In genomic region chr9:33157960-33158359, GRCh38 we compare ENCODE assay signal across 10 cellular contexts. TPM values are rescaled to one million over a fixed set of nuclear protein-coding genes. Genes with fewer than 3 reads are reported as not detected.
A peak's percentile ranks its signal among the peaks of the same experiment; 100 is the strongest.
DNase-seq lines count a peak whose midpoint lies in the region; ATAC-seq and TF ChIP-seq lines count a peak whose summit lies in the region.
"Had no signal": no experiment of that assay in that cellular context is flagged by ENCODE, and none has a peak within 500 bp of the region (broad histone marks: within the 10 kb centered on the region; RNA-seq: fewer than 3 reads in every experiment).

No MANE protein-coding gene starts in this region.

- peak overlapping the region; percentile 84 to 100 (median 91) for H3K27ac ChIP-seq in BLaER1 treated with 17β-estradiol and CSF1 and Interleukin-3, amounts not matched to agents 10 nM and 100 nM
- H3K27ac ChIP-seq in OCI-LY7 (ENCODE audit: low read depth, low read length, poor library complexity, severe bottlenecking): peak overlapping the region; percentile 86
- H3K27ac ChIP-seq in epithelial cell of prostate: peak overlapping the region; percentile 98

- BruUV-seq in OCI-LY7 (replicated peaks; lab: Mats Ljungman, UMichigan): no TSS peak

- CTCF ChIA-PET in OCI-LY7 (lab: Charles Lee; ENCODE audit: unreplicated experiment): no interaction called here

- H3K79me2 ChIP-seq in OCI-LY7 (ENCODE audit: insufficient read depth, low read depth, low read length): peaks cover 96% of the 10 kb centered on the region

- no peak overlapping the region for H2AFZ ChIP-seq in OCI-LY7 (ENCODE audit: low read length)

- intact Hi-C loops in OCI-LY7 (cut with micrococcal nuclease; ENCODE audit: unreplicated experiment): loop anchor here (10.0 kb wide), 1 partner anchor 137 kb away; the partner anchor contains the start of gene NFX1

- H3K9ac ChIP-seq in BLaER1 treated with 17β-estradiol and CSF1 and Interleukin-3, amounts not matched to agents 10 nM and 100 nM: peak overlapping the region; percentile 71 to 97 (median 79); a peak in 19 of 22 replicates

- H3K9me2 ChIP-seq in OCI-LY7 (ENCODE audit: insufficient read depth, low read length): no peaks in the 10 kb centered on the region

- ATAC-seq in GM19452 (IDR thresholded peaks at IDR 0.05; ENCODE audit: unreplicated experiment): no peak

- TF ChIP-seq CTCF in OCI-LY7 (conservative IDR thresholded peaks at IDR 0.05; ENCODE audit: low read length) (no peak), osteocyte (IDR thresholded peaks at IDR 0.05) (no peak)

- H3K9me3 ChIP-seq in BLaER1 treated with 17β-estradiol and CSF1 and Interleukin-3, amounts not matched to agents 10 nM and 100 nM (replicated peaks in 1 of 11): peaks cover 0 to 23% (median 0%) of the 10 kb centered on the region in 11 experiments; a peak in 7 of 22 replicates
- no peaks in the 10 kb centered on the region for H3K9me3 ChIP-seq in OCI-LY7 (ENCODE audit: low read length)
- H3K9me3 ChIP-seq: ovary had no signal

- peaks cover 89 to 98% (median 96%) of the 10 kb centered on the region in 10 experiments for H3K4me1 ChIP-seq in BLaER1 treated with 17β-estradiol and CSF1 and Interleukin-3, amounts not matched to agents 10 nM and 100 nM
- H3K4me1 ChIP-seq in OCI-LY7 (ENCODE audit: insufficient read depth, low read length, poor library complexity, severe bottlenecking): peaks cover 83% of the 10 kb centered on the region

- H3K4me3 ChIP-seq in BLaER1 treated with 17β-estradiol and CSF1 and Interleukin-3, amounts not matched to agents 10 nM and 100 nM: peak overlapping the region in 8 of 10 experiments; percentile 24 to 98 (median 44); a peak in 13 of 20 replicates
- H3K4me3 ChIP-seq in OCI-LY7 (ENCODE audit: low read depth, low read length, poor library complexity, severe bottlenecking): peak overlapping the region; percentile 58
- H3K4me3 ChIP-seq: ovary had no signal

- peaks cover 12 to 40% (median 19%) of the 10 kb centered on the region in 11 experiments; a peak in 19 of 22 replicates for H4K20me1 ChIP-seq in BLaER1 treated with 17β-estradiol and CSF1 and Interleukin-3, amounts not matched to agents 10 nM and 100 nM
- H4K20me1 ChIP-seq in OCI-LY7 (ENCODE audit: insufficient read depth, low read length): peaks cover 16% of the 10 kb centered on the region

- POLR2A ChIA-PET in OCI-LY7 (lab: Charles Lee): interaction anchor here (0.7 to 2.3 kb wide), 9 partner anchors 9 to 773 kb away, joined by 3 to 8 read pairs (median 4); partner anchors contain the start of gene B4GALT1

- H3K4me3 Mint-ChIP-seq in osteocyte (ENCODE audit: unreplicated experiment): no peak overlapping the region

- peak overlapping the region; percentile 95 for H3K27ac Mint-ChIP-seq in osteocyte (ENCODE audit: unreplicated experiment)

- H3K4me2 ChIP-seq in BLaER1 treated with 17β-estradiol and CSF1 and Interleukin-3, amounts not matched to agents 10 nM and 100 nM: peak overlapping the region; percentile 89 to 98 (median 96)
- H3K4me2 ChIP-seq in OCI-LY7 (ENCODE audit: low read length): peak overlapping the region; percentile 97

- H3K36me3 ChIP-seq in BLaER1 treated with 17β-estradiol and CSF1 and Interleukin-3, amounts not matched to agents 10 nM and 100 nM: peaks cover 0 to 15% (median 0%) of the 10 kb centered on the region in 11 experiments; a peak in 3 of 22 replicates
- H3K36me3 ChIP-seq in OCI-LY7 (ENCODE audit: insufficient read depth, low read length): no peaks in the 10 kb centered on the region
- H3K36me3 ChIP-seq: ovary had no signal

- H3K9me3 Mint-ChIP-seq in osteocyte (ENCODE audit: unreplicated experiment): peaks cover 7% of the 10 kb centered on the region

- DNase-seq in OCI-LY7 (ENCODE audit: low spot score) (no peak), epithelial cell of prostate (ENCODE audit: low read depth, low spot score) (no peak), osteocyte (ENCODE audit: extremely low spot score, unreplicated experiment) (no peak), DMS114 treated with DMSO at 0.1 percent for 48 hours (lab: John Stamatoyannopoulos, UW; ENCODE audit: unreplicated experiment) (no peak), superior temporal gyrus (ENCODE audit: extremely low spot score) (no peak)
- DNase-seq in activated CD4-positive, CD25-positive, alpha-beta regulatory T cell (lab: John Stamatoyannopoulos, UW): no peak
- DNase-seq: T-helper 9 cell had no signal

- H3K27me3 ChIP-seq in BLaER1 treated with 17β-estradiol and CSF1 and Interleukin-3, amounts not matched to agents 10 nM and 100 nM: no peaks in the 10 kb centered on the region
- H3K27me3 ChIP-seq: ovary had no signal

- no peaks in the 10 kb centered on the region for H3K27me3 Mint-ChIP-seq in osteocyte (ENCODE audit: unreplicated experiment)

- peaks cover 3% of the 10 kb centered on the region for H3K36me3 Mint-ChIP-seq in osteocyte (ENCODE audit: unreplicated experiment)

- H3K4me1 Mint-ChIP-seq in osteocyte (ENCODE audit: unreplicated experiment): peaks cover 55% of the 10 kb centered on the region

RNA-seq across cellular contexts. Expression of gene B4GALT1, which starts 9.2 kb away (rescaled TPM):
- total RNA-seq in OCI-LY7 (2014; rRNA removed; shearing (Covaris generic)): 8.1 and 12.8 TPM in 2 replicates
- 38.7 and 43.7 TPM in 2 replicates for total RNA-seq in OCI-LY7 (2022)
- 39.1 and 40.9 TPM in 2 replicates for total RNA-seq in osteocyte
